21 cellular contexts compared by ENCODE assay signal in the genomic region with DNA sequence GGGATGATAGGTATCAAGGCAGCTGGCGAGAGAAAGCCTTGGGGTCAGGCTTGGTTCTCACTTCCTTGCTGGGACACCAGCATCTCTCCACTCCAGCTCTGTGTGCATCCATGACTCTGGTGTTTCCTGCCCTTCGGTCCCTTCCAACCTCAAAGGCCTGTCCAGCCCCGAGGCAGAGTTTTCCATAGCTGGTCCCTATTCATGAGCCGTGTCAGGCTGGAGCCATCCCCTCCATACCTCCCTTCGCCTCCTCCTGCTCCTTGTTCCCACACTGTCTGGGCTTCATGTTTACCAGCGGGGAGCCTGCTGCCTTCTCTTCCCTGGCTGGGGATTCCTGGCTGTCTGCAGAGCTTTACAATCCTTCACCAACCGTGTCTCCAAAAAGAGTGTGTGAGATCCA. TPM values are rescaled to one million over a fixed set of nuclear protein-coding genes. Genes with fewer than 3 reads are reported as not detected.
"Had no signal": no experiment of that assay in that cellular context is flagged by ENCODE, and none has a peak within 500 bp of the region (broad histone marks: within the 10 kb centered on the region; RNA-seq: fewer than 3 reads in every experiment).

No MANE protein-coding gene starts in this region.

- DNase-seq: activated CD4-positive, alpha-beta T cell treated with anti-CD3 and anti-CD28 coated beads for 1 hour; activated CD4-positive, alpha-beta T cell treated with anti-CD3 and anti-CD28 coated beads, Interleukin-2, amount 50 U/mL, for 4 hours; activated naive CD4-positive, alpha-beta T cell treated with Interleukin-2 at 50 U/mL for 16 hours; activated naive CD8-positive, alpha-beta T cell treated with anti-CD3 and anti-CD28 coated beads, Interleukin-2, amount 50 U/mL, for 24 hours; activated T-cell treated with anti-CD3 and anti-CD28 coated beads for 4 hours; colonic mucosa; esophagus squamous epithelium; glutamatergic neuron; immature natural killer cell; mammary epithelial cell; naive thymus-derived CD4-positive, alpha-beta T cell; pancreas; retina; small intestine; stimulated activated CD4-positive, alpha-beta T cell treated with anti-CD3 and anti-CD28 coated beads, Interleukin-4, amount 100 ng/mL, for 4 hours; stimulated activated CD8-positive, alpha-beta memory T cell treated with anti-CD3 and anti-CD28 coated beads, Interleukin-4, amount 100 ng/mL, for 48 hours; stimulated activated naive CD4-positive, alpha-beta T cell treated with Interleukin-2 at 50 U/mL for 16 hours; testis had no signal

- H3K36me3 ChIP-seq: colonic mucosa, esophagus squamous epithelium, pancreas, uterus had no signal

- H3K4me3 ChIP-seq: colonic mucosa, esophagus squamous epithelium, pancreas, testis, uterus had no signal

- H3K9me3 Mint-ChIP-seq: activated naive CD8-positive, alpha-beta T cell treated with anti-CD3 and anti-CD28 coated beads, Interleukin-2, amount 50 U/mL, for 24 hours; activated T-helper 17 cell treated with anti-CD3 and anti-CD28 coated beads, Interleukin-2, amount 50 U/mL, for 72 hours; immature natural killer cell had no signal

- H3K27ac Mint-ChIP-seq: activated naive CD8-positive, alpha-beta T cell treated with anti-CD3 and anti-CD28 coated beads, Interleukin-2, amount 50 U/mL, for 24 hours; activated T-helper 17 cell treated with anti-CD3 and anti-CD28 coated beads, Interleukin-2, amount 50 U/mL, for 72 hours; immature natural killer cell; naive thymus-derived CD4-positive, alpha-beta T cell had no signal

- H3K4me1 ChIP-seq: colonic mucosa, pancreas, testis had no signal

- ATAC-seq: activated naive CD8-positive, alpha-beta T cell treated with anti-CD3 and anti-CD28 coated beads, Interleukin-2, amount 50 U/mL, for 24 hours; naive thymus-derived CD4-positive, alpha-beta T cell; pancreas had no signal

- H3K9me3 ChIP-seq: colonic mucosa, esophagus squamous epithelium, pancreas, testis, uterus had no signal

- H3K27me3 Mint-ChIP-seq: naive thymus-derived CD4-positive, alpha-beta T cell had no signal

- H3K27me3 ChIP-seq: colonic mucosa, esophagus squamous epithelium, testis, uterus had no signal

- FAIRE-seq: pancreas, small intestine had no signal

- H3K4me1 Mint-ChIP-seq: activated naive CD8-positive, alpha-beta T cell treated with anti-CD3 and anti-CD28 coated beads, Interleukin-2, amount 50 U/mL, for 24 hours; activated T-helper 17 cell treated with anti-CD3 and anti-CD28 coated beads, Interleukin-2, amount 50 U/mL, for 72 hours; immature natural killer cell; naive thymus-derived CD4-positive, alpha-beta T cell had no signal

- H3K27ac ChIP-seq: colonic mucosa, pancreas, testis, VCaP had no signal

- H3K4me3 Mint-ChIP-seq: activated naive CD8-positive, alpha-beta T cell treated with anti-CD3 and anti-CD28 coated beads, Interleukin-2, amount 50 U/mL, for 24 hours; activated T-helper 17 cell treated with anti-CD3 and anti-CD28 coated beads, Interleukin-2, amount 50 U/mL, for 72 hours; immature natural killer cell; naive thymus-derived CD4-positive, alpha-beta T cell had no signal

RNA-seq across cellular contexts. Expression of gene DYSF, which starts 51.2 kb away (rescaled TPM):
- polyA plus RNA-seq: naive thymus-derived CD4-positive, alpha-beta T cell had no signal
